8 cellular contexts compared by ENCODE assay signal in the genomic region with DNA sequence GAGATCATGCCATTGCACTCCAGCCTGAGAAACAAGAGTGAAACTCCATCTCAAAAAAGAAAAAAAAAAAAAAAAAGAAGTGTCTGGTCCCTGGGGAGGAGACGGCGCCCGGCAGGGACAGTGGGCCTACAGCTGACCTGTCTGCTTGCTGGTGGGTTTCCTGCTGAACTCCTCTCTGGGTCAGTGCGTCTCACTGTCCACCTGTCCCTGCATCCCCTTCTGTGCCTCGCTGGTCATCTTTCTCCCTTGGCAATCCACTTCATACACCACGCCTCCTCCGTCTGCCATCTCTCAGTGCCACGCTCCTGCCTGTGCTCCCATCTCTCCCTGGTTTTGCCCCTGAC.
A peak's percentile ranks its signal among the peaks of the same experiment; 100 is the strongest.
DNase-seq lines count a peak whose midpoint lies in the region; ATAC-seq and TF ChIP-seq lines count a peak whose summit lies in the region.

No MANE protein-coding gene starts in this region.

- ATAC-seq in left lung (no peak), HG03039 (IDR thresholded peaks at IDR 0.05; ENCODE audit: unreplicated experiment) (no peak)

- DNase-seq in activated T-helper 1 cell treated with anti-CD3 and anti-CD28 coated beads, Interleukin-12 subunit alpha, Interleukin-12 subunit beta, Interleukin-2, Interleukin-4 antibody, amounts not matched to agents 30 ng/mL and 10 ng/mL and 1 ng/mL, durations not matched to agents 14 hours and 24 hours and 36 hours (ENCODE audit: low spot score): no peak
- DNase-seq in left lung: no peak
- no peak for DNase-seq in tibial nerve (ENCODE audit: low spot score in 2 of 2)
- DNase-seq in NCI-H1417 (lab: John Stamatoyannopoulos, UW): no peak
- DNase-seq in ecto neural progenitor cell (ENCODE audit: low spot score): no peak

- CTCF ChIA-PET in HEK293 (lab: Yijun Ruan, JAX): interaction anchor here (0.6 to 1.0 kb wide), 2 partner anchors 13 to 211 kb away, joined by 4 to 7 read pairs; no protein-coding TSS in a partner anchor

- H3K4me1 ChIP-seq in HEK293 (ENCODE audit: control insufficient read depth, insufficient read depth, low read length): no peaks in the 10 kb centered on the region
- H3K4me1 ChIP-seq in left lung: peaks cover 8 to 16% of the 10 kb centered on the region in 2 donors
- peaks cover 0 to 18% (median 2%) of the 10 kb centered on the region in 4 donors for H3K4me1 ChIP-seq in tibial nerve

- 21 to 28% methylated on average over 8 of the region's 8 CpGs for WGBS in tibial nerve, 2 donors

- TF ChIP-seq EP300 in tibial nerve (IDR thresholded peaks at IDR 0.05): no peak

- H3K27me3 ChIP-seq in left lung (no peaks in the 10 kb centered on the region), tibial nerve (no peaks in the 10 kb centered on the region)

- H3K9me3 ChIP-seq in HEK293 (ENCODE audit: control insufficient read depth, insufficient read depth, low read depth, low read length) (no peaks in the 10 kb centered on the region; the same call in 1 of the 2 replicates), left lung (no peaks in the 10 kb centered on the region), tibial nerve (no peaks in the 10 kb centered on the region)

- peaks cover 0 to 5% of the 10 kb centered on the region in 2 experiments; a peak in 2 of 3 replicates for H3K36me3 ChIP-seq in HEK293 (ENCODE audit: control insufficient read depth in 2 of 2, insufficient read depth in 1 of 2, low read length in 2 of 2)
- no peaks in the 10 kb centered on the region for H3K36me3 ChIP-seq in left lung
- no peaks in the 10 kb centered on the region for H3K36me3 ChIP-seq in tibial nerve

- peaks cover 2% of the 10 kb centered on the region for H3K27me3 Mint-ChIP-seq in activated T-helper 1 cell treated with anti-CD3 and anti-CD28 coated beads, Interleukin-12 subunit alpha, Interleukin-12 subunit beta, Interleukin-2, Interleukin-4 antibody, amounts not matched to agents 30 ng/mL and 10 ng/mL and 1 ng/mL, durations not matched to agents 14 hours and 24 hours and 36 hours (ENCODE audit: insufficient read depth)

- TF ChIP-seq CTCF in C4-2B (conservative IDR thresholded peaks at IDR 0.05) (no peak), HEK293 (tag by site-specific recombination; IDR thresholded peaks at IDR 0.05) (no peak), left lung (IDR thresholded peaks at IDR 0.05) (no peak), tibial nerve (IDR thresholded peaks at IDR 0.05) (no peak)

- peaks cover 13% of the 10 kb centered on the region for H3K36me3 Mint-ChIP-seq in activated T-helper 1 cell treated with anti-CD3 and anti-CD28 coated beads, Interleukin-12 subunit alpha, Interleukin-12 subunit beta, Interleukin-2, Interleukin-4 antibody, amounts not matched to agents 30 ng/mL and 10 ng/mL and 1 ng/mL, durations not matched to agents 14 hours and 24 hours and 36 hours (ENCODE audit: low read depth)

- TF ChIP-seq POLR2A in tibial nerve (IDR thresholded peaks at IDR 0.05): no peak

- H3K9me3 Mint-ChIP-seq in activated T-helper 1 cell treated with anti-CD3 and anti-CD28 coated beads, Interleukin-12 subunit alpha, Interleukin-12 subunit beta, Interleukin-2, Interleukin-4 antibody, amounts not matched to agents 30 ng/mL and 10 ng/mL and 1 ng/mL, durations not matched to agents 14 hours and 24 hours and 36 hours: no peaks in the 10 kb centered on the region

- peak overlapping the region; percentile 99 for H3K4me3 Mint-ChIP-seq in activated T-helper 1 cell treated with anti-CD3 and anti-CD28 coated beads, Interleukin-12 subunit alpha, Interleukin-12 subunit beta, Interleukin-2, Interleukin-4 antibody, amounts not matched to agents 30 ng/mL and 10 ng/mL and 1 ng/mL, durations not matched to agents 14 hours and 24 hours and 36 hours

- H3K27ac ChIP-seq in C4-2B: peak overlapping the region; percentile 87
- H3K27ac ChIP-seq in HEK293 (ENCODE audit: extremely low read depth, low read depth, low read length): peak overlapping the region; percentile 32; the same call in 1 of the 2 replicates
- H3K27ac ChIP-seq in left lung: peak overlapping the region in 1 of 2 donors; percentile 82
- H3K27ac ChIP-seq in tibial nerve: peak overlapping the region in 2 of 4 donors; percentile 51 to 73

- H3K4me3 ChIP-seq in HEK293 (ENCODE audit: low read depth, low read length) (peak overlapping the region; percentile 50), left lung (peak overlapping the region; percentile 67 to 68), tibial nerve (peak overlapping the region; percentile 62 to 88 (median 66))

- intact Hi-C loops in activated T-helper 1 cell treated with anti-CD3 and anti-CD28 coated beads, Interleukin-12 subunit alpha, Interleukin-12 subunit beta, Interleukin-2, Interleukin-4 antibody, amounts not matched to agents 30 ng/mL and 10 ng/mL and 1 ng/mL, durations not matched to agents 14 hours and 24 hours and 36 hours (cut with micrococcal nuclease): loop anchor here (1.0 to 5.0 kb wide), 6 partner anchors 162 to 577 kb away; partner anchors contain the start of genes CLPP, RANBP3, SAFB and SAFB2
- intact Hi-C loops in left lung (cut with DNase I): no loop called here

- H3K4me1 Mint-ChIP-seq in activated T-helper 1 cell treated with anti-CD3 and anti-CD28 coated beads, Interleukin-12 subunit alpha, Interleukin-12 subunit beta, Interleukin-2, Interleukin-4 antibody, amounts not matched to agents 30 ng/mL and 10 ng/mL and 1 ng/mL, durations not matched to agents 14 hours and 24 hours and 36 hours (ENCODE audit: low read depth): peaks cover 23% of the 10 kb centered on the region

- POLR2A ChIA-PET in HEK293 (lab: Yijun Ruan, JAX): no interaction called here

- peak overlapping the region; percentile 94 for H3K27ac Mint-ChIP-seq in activated T-helper 1 cell treated with anti-CD3 and anti-CD28 coated beads, Interleukin-12 subunit alpha, Interleukin-12 subunit beta, Interleukin-2, Interleukin-4 antibody, amounts not matched to agents 30 ng/mL and 10 ng/mL and 1 ng/mL, durations not matched to agents 14 hours and 24 hours and 36 hours

TF ChIP-seq in HEK293, 187 proteins besides CTCF, POLR2A, EP300 and RAD21 (continues in another document):
- TF ChIP-seq, protein P1, sequence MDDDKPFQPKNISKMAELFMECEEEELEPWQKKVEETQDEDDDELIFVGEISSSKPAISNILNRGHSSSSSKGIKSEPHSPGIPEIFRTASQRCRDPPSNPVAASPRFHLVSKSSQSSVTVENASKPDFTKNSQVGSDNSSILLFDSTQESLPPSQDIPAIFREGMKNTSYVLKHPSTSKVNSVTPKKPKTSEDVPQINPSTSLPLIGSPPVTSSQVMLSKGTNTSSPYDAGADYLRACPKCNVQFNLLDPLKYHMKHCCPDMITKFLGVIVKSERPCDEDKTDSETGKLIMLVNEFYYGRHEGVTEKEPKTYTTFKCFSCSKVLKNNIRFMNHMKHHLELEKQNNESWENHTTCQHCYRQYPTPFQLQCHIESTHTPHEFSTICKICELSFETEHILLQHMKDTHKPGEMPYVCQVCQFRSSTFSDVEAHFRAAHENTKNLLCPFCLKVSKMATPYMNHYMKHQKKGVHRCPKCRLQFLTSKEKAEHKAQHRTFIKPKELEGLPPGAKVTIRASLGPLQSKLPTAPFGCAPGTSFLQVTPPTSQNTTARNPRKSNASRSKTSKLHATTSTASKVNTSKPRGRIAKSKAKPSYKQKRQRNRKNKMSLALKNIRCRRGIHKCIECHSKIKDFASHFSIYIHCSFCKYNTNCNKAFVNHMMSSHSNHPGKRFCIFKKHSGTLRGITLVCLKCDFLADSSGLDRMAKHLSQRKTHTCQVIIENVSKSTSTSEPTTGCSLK (tag by site-specific recombination; IDR thresholded peaks at IDR 0.05): no peak
- no peak for TF ChIP-seq ZNF24 (tag by site-specific recombination; IDR thresholded peaks at IDR 0.05)
- no peak for TF ChIP-seq PRDM6 (tag by site-specific recombination; IDR thresholded peaks at IDR 0.05)
- TF ChIP-seq, protein P2, sequence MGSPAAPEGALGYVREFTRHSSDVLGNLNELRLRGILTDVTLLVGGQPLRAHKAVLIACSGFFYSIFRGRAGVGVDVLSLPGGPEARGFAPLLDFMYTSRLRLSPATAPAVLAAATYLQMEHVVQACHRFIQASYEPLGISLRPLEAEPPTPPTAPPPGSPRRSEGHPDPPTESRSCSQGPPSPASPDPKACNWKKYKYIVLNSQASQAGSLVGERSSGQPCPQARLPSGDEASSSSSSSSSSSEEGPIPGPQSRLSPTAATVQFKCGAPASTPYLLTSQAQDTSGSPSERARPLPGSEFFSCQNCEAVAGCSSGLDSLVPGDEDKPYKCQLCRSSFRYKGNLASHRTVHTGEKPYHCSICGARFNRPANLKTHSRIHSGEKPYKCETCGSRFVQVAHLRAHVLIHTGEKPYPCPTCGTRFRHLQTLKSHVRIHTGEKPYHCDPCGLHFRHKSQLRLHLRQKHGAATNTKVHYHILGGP (tag by site-specific recombination; IDR thresholded peaks at IDR 0.05): no peak
- TF ChIP-seq REPIN1 (tag by site-specific recombination; IDR thresholded peaks at IDR 0.05; ENCODE audit: low read depth): no peak
- no peak for TF ChIP-seq SCRT2 (tag by site-specific recombination; IDR thresholded peaks at IDR 0.05)
- no peak for TF ChIP-seq ZNF324 (tag by site-specific recombination; IDR thresholded peaks at IDR 0.05)
- no peak for TF ChIP-seq ZNF76 (tag by site-specific recombination; IDR thresholded peaks at IDR 0.05; ENCODE audit: borderline replicate concordance, low read depth)
- peak; percentile 58; the same call in 1 of the 2 replicates for TF ChIP-seq ZBTB48 (tag by site-specific recombination; IDR thresholded peaks at IDR 0.05)
- TF ChIP-seq SP3 (tag by site-specific recombination; IDR thresholded peaks at IDR 0.05): no peak
- no peak for TF ChIP-seq ZFHX2 (tag by site-specific recombination; conservative IDR thresholded peaks at IDR 0.05)
